10 cellular contexts compared by ENCODE assay signal in genomic region chr3:69409831-69410230, GRCh38. TPM values are rescaled to one million over a fixed set of nuclear protein-coding genes. Genes with fewer than 3 reads are reported as not detected.
DNase-seq lines count a peak whose midpoint lies in the region; ATAC-seq, FAIRE-seq and TF ChIP-seq lines count a peak whose summit lies in the region.
"Had no signal": no experiment of that assay in that cellular context is flagged by ENCODE, and none has a peak within 500 bp of the region (broad histone marks: within the 10 kb centered on the region; RNA-seq: fewer than 3 reads in every experiment).

No MANE protein-coding gene starts in this region.

- H3K4me1 ChIP-seq in MM.1S (ENCODE audit: low read length) (peaks cover 9% of the 10 kb centered on the region; the same call in 1 of the 2 replicates), left ventricle myocardium inferior (peaks cover 26% of the 10 kb centered on the region), stomach (peaks cover 0 to 4% (median 0%) of the 10 kb centered on the region in 4 donors)

- no peak for TF ChIP-seq EP300 in stomach (IDR thresholded peaks at IDR 0.05)

- no peak overlapping the region for H3K27ac ChIP-seq in MM.1S (ENCODE audit: low read length)
- H3K27ac ChIP-seq in left ventricle myocardium inferior (replicated peaks) = peak overlapping the region; percentile 63
- H3K27ac ChIP-seq in stomach = peak overlapping the region in 4 of 5 donors; percentile 8 to 17 (median 16)
- H3K27ac ChIP-seq: C4-2B had no signal

- no peak overlapping the region for H3K9ac ChIP-seq in MM.1S (ENCODE audit: low read length)

- H3K9me3 ChIP-seq in MM.1S (replicated peaks; ENCODE audit: insufficient read depth, low read length) (no peaks in the 10 kb centered on the region), left ventricle myocardium inferior (replicated peaks) (peaks cover 7% of the 10 kb centered on the region), stomach (peaks cover 0 to 7% (median 3%) of the 10 kb centered on the region in 4 donors)

- no peaks in the 10 kb centered on the region for H3K36me3 ChIP-seq in MM.1S (replicated peaks; ENCODE audit: insufficient read depth, low read length)
- peaks cover 4% of the 10 kb centered on the region for H3K36me3 ChIP-seq in left ventricle myocardium inferior
- H3K36me3 ChIP-seq in stomach = no peaks in the 10 kb centered on the region

- TF ChIP-seq POLR2A in stomach (IDR thresholded peaks at IDR 0.05) = no peak

- H3F3A ChIP-seq in MM.1S (ENCODE audit: insufficient read depth, low read length) = no peaks in the 10 kb centered on the region

- ATAC-seq in GM18907 (IDR thresholded peaks at IDR 0.05; ENCODE audit: unreplicated experiment) = peak; percentile 17

- no peaks in the 10 kb centered on the region for H4K20me1 ChIP-seq in MM.1S (ENCODE audit: insufficient read depth, low read length)

- H3K27me3 ChIP-seq in MM.1S (replicated peaks; ENCODE audit: insufficient read depth, low read length) (no peaks in the 10 kb centered on the region), left ventricle myocardium inferior (ENCODE audit: low read depth) (no peaks in the 10 kb centered on the region), stomach (peaks cover 0 to 6% (median 0%) of the 10 kb centered on the region in 3 donors)

- intact Hi-C loops in left ventricle myocardium inferior (cut with micrococcal nuclease) (no loop called here), stomach (cut with DNase I; ENCODE audit: low total_unique reads) (loop anchor here (5.0 kb wide), 1 partner anchor 248 kb away; no protein-coding TSS in a partner anchor)

- peak overlapping the region; percentile 53; the same call in 1 of the 2 replicates for H3K4me2 ChIP-seq in MM.1S (ENCODE audit: low read depth, low read length)

- H3K4me3 ChIP-seq in MM.1S (ENCODE audit: low read length) = no peak overlapping the region
- peak overlapping the region; percentile 35 for H3K4me3 ChIP-seq in left ventricle myocardium inferior
- no peak overlapping the region for H3K4me3 ChIP-seq in stomach

- 44 to 67% (median 58%) methylated on average over 1 of the region's 1 CpG for WGBS in stomach, 5 donors

- DNase-seq in MM.1S (no peak), left ventricle myocardium inferior (no peak), stomach (no peak), activated T-cell treated with anti-CD3 and anti-CD28 coated beads for 4 hours (no peak), iPS-NIHi7 (ENCODE audit: extremely low spot score) (no peak), urothelium cell line (ENCODE audit: low spot score) (no peak), RKO (ENCODE audit: low spot score) (no peak)

- H3K79me2 ChIP-seq in MM.1S (ENCODE audit: low read length) = no peaks in the 10 kb centered on the region

- peak overlapping the region; percentile 52 for H2AFZ ChIP-seq in MM.1S (ENCODE audit: low read length)

- no peaks in the 10 kb centered on the region for H3K9me2 ChIP-seq in MM.1S (replicated peaks; ENCODE audit: insufficient read depth, low read length)

- no peak for TF ChIP-seq CTCF in MM.1S (IDR thresholded peaks at IDR 0.05; ENCODE audit: low read length)
- no peak for TF ChIP-seq CTCF in left ventricle myocardium inferior (IDR thresholded peaks at IDR 0.05; ENCODE audit: borderline replicate concordance)
- no peak for TF ChIP-seq CTCF in stomach (IDR thresholded peaks at IDR 0.05)

- no peak for FAIRE-seq in urothelium cell line (lab: Jason Lieb, UNC)
- FAIRE-seq: colon had no signal

RNA-seq across cellular contexts. Expression of gene FRMD4B, which starts 23.9 kb away (rescaled TPM):
- total RNA-seq in left ventricle myocardium inferior (16.1 TPM), stomach (10 to 100 TPM in 4 of 5 donors, 1 to 10 TPM in 1; 5.3 to 35.6 (median 28.8) TPM)
- 10 to 100 TPM in 1 of 3 donors, 1 to 10 TPM in 2; 5.2 to 17.7 (median 8.2) TPM for polyA plus RNA-seq in stomach
